ENCODE assay signal across 9 cellular contexts in the genomic region with DNA sequence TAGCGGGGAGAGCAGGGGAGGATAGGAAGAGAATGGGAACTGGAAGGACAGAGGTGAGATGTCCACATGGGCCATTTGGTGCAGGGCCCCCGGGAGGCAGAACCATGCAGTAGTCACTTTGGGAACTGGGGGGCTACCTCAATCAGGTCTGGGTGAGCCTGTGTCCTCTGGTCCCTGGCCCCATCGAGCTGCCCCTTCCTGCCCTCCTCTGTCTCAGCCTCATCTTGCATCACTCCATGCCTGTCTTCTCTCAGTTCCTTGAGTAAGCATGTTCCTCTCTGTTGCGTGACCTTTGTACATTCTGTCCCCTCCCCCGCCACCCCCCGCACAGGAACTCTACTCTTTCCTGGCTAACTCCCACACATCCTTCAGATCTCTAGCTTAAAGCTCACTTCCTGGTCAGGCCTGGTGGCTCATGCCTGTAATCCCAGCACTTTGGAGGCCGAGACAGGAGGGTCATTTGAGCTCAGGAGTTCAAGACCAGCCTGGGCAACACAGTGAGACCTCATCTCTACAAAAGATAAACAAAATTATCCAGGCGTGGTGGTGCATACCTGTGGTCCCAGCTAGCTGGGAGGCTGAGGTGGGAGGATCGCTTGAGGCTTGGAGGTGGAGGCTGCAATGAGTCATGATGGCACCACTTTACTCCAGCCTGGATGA. TPM values are rescaled to one million over a fixed set of nuclear protein-coding genes. Genes with fewer than 3 reads are reported as not detected.
A peak's percentile ranks its signal among the peaks of the same experiment; 100 is the strongest.
DNase-seq lines count a peak whose midpoint lies in the region; ATAC-seq and TF ChIP-seq lines count a peak whose summit lies in the region.
"Had no signal": no experiment of that assay in that cellular context is flagged by ENCODE, and none has a peak within 500 bp of the region (broad histone marks: within the 10 kb centered on the region; RNA-seq: fewer than 3 reads in every experiment).

No MANE protein-coding gene starts in this region.

- no peaks in the 10 kb centered on the region for H3K9me3 Mint-ChIP-seq in activated T-cell treated with anti-CD3 and anti-CD28 coated beads, Interleukin-2, amount 50 U/mL, for 24 hours
- no peaks in the 10 kb centered on the region for H3K9me3 Mint-ChIP-seq in activated CD4-positive, alpha-beta T cell treated with anti-CD3 and anti-CD28 coated beads, Interleukin-2, amount 10 ng/mL, durations not matched to agents 7 days and 5 days
- no peaks in the 10 kb centered on the region for H3K9me3 Mint-ChIP-seq in naive thymus-derived CD8-positive, alpha-beta T cell

- peak overlapping the region; percentile 83 for H3K27ac Mint-ChIP-seq in activated T-cell treated with anti-CD3 and anti-CD28 coated beads, Interleukin-2, amount 50 U/mL, for 24 hours
- peak overlapping the region; percentile 52 for H3K27ac Mint-ChIP-seq in activated CD4-positive, alpha-beta T cell treated with anti-CD3 and anti-CD28 coated beads, Interleukin-2, amount 10 ng/mL, durations not matched to agents 7 days and 5 days
- peak overlapping the region in 5 of 10 donors; percentile 8 to 89 (median 53) for H3K27ac Mint-ChIP-seq in naive thymus-derived CD8-positive, alpha-beta T cell

- peaks cover 24% of the 10 kb centered on the region for H3K4me1 Mint-ChIP-seq in activated T-cell treated with anti-CD3 and anti-CD28 coated beads, Interleukin-2, amount 50 U/mL, for 24 hours (ENCODE audit: low read depth)
- peaks cover 19% of the 10 kb centered on the region for H3K4me1 Mint-ChIP-seq in activated CD4-positive, alpha-beta T cell treated with anti-CD3 and anti-CD28 coated beads, Interleukin-2, amount 10 ng/mL, durations not matched to agents 7 days and 5 days
- H3K4me1 Mint-ChIP-seq in naive thymus-derived CD8-positive, alpha-beta T cell, result peaks cover 13 to 21% (median 18%) of the 10 kb centered on the region in 4 donors

- no peaks in the 10 kb centered on the region for H3K36me3 ChIP-seq in subcutaneous abdominal adipose tissue (ENCODE audit: control insufficient read depth in 5 of 5, insufficient read depth in 5 of 5, low read length in 5 of 5)
- no peaks in the 10 kb centered on the region for H3K36me3 ChIP-seq in osteoblast (ENCODE audit: insufficient read depth, low read length)

- no peaks in the 10 kb centered on the region for H3K79me2 ChIP-seq in osteoblast (ENCODE audit: insufficient read depth, low read length)

- H3K27me3 ChIP-seq in right cardiac atrium (ENCODE audit: control insufficient read depth, insufficient read depth), result no peaks in the 10 kb centered on the region
- H3K27me3 ChIP-seq in subcutaneous abdominal adipose tissue (ENCODE audit: control insufficient read depth in 5 of 5, insufficient read depth in 4 of 5, low read length in 5 of 5), result no peaks in the 10 kb centered on the region
- H3K27me3 ChIP-seq in osteoblast (ENCODE audit: insufficient read depth, low read length), result no peaks in the 10 kb centered on the region

- H3K27ac ChIP-seq in right cardiac atrium (ENCODE audit: low read length), result no peak overlapping the region
- H3K27ac ChIP-seq in subcutaneous abdominal adipose tissue (ENCODE audit: low read depth, low read length), result peak overlapping the region; percentile 84
- H3K27ac ChIP-seq in osteoblast (ENCODE audit: low read depth, low read length), result no peak overlapping the region

- in situ Hi-C loops in G401 (cut with HindIII; ENCODE audit: low sequenced_read_pairs), result loop anchor here (25.0 kb wide), 1 partner anchor 164 kb away; a partner anchor contains a TSS

- ATAC-seq in right cardiac atrium, result peak; percentile 34 to 35
- no peak for ATAC-seq in naive thymus-derived CD8-positive, alpha-beta T cell

- peak; percentile 47 for DNase-seq in activated T-cell treated with anti-CD3 and anti-CD28 coated beads, Interleukin-2, amount 50 U/mL, for 24 hours
- DNase-seq in activated T-cell treated with anti-CD3 and anti-CD28 coated beads, Interleukin-2, amount 50 U/mL, for 1 hour, result no peak
- no peak for DNase-seq in activated CD4-positive, alpha-beta T cell treated with anti-CD3 and anti-CD28 coated beads, Interleukin-2, amount 10 ng/mL, durations not matched to agents 7 days and 5 days
- DNase-seq in right cardiac atrium (peak in 2 of 3 donors; percentile 67 to 78), G401 (ENCODE audit: low spot score) (no peak), osteoblast (ENCODE audit: insufficient read length, low spot score, missing footprints) (no peak)
- no peak for DNase-seq in naive thymus-derived CD8-positive, alpha-beta T cell

- H3K4me1 ChIP-seq in right cardiac atrium (ENCODE audit: control insufficient read depth, insufficient read depth, low read length), result peaks cover 2% of the 10 kb centered on the region
- peaks cover 13 to 63% (median 54%) of the 10 kb centered on the region in 5 donors for H3K4me1 ChIP-seq in subcutaneous abdominal adipose tissue (ENCODE audit: control insufficient read depth in 5 of 5, insufficient read depth in 5 of 5, low read length in 5 of 5)
- no peaks in the 10 kb centered on the region for H3K4me1 ChIP-seq in osteoblast (ENCODE audit: insufficient read depth, low read length)

- intact Hi-C loops in right cardiac atrium (cut with DNase I), result loop anchor here in 2 of 4 donors (5.0 to 10.0 kb wide), 2 partner anchors 169 to 263 kb away; no protein-coding TSS in a partner anchor

- H3K36me3 Mint-ChIP-seq in activated T-cell treated with anti-CD3 and anti-CD28 coated beads, Interleukin-2, amount 50 U/mL, for 24 hours (ENCODE audit: low read depth), result no peaks in the 10 kb centered on the region
- H3K36me3 Mint-ChIP-seq in activated CD4-positive, alpha-beta T cell treated with anti-CD3 and anti-CD28 coated beads, Interleukin-2, amount 10 ng/mL, durations not matched to agents 7 days and 5 days (ENCODE audit: low read depth), result no peaks in the 10 kb centered on the region
- no peaks in the 10 kb centered on the region for H3K36me3 Mint-ChIP-seq in naive thymus-derived CD8-positive, alpha-beta T cell

- H2AFZ ChIP-seq in osteoblast (ENCODE audit: low read length), result no peak overlapping the region

- CTCF ChIA-PET in activated CD4-positive, alpha-beta T cell treated with anti-CD3 and anti-CD28 coated beads, Interleukin-2, amount 10 ng/mL, durations not matched to agents 7 days and 5 days (lab: Charles Lee), result interaction anchor here (1.0 to 5.6 kb wide), 7 partner anchors 144 to 342 kb away, joined by 3 to 40 read pairs (median 4); a partner anchor contains a TSS

- H3K4me3 ChIP-seq in right cardiac atrium (ENCODE audit: low read length), result no peak overlapping the region
- H3K4me3 ChIP-seq in subcutaneous abdominal adipose tissue (ENCODE audit: low read depth in 1 of 5, low read length in 5 of 5), result peak overlapping the region in 2 of 5 donors; percentile 6 to 28
- H3K4me3 ChIP-seq in osteoblast (ENCODE audit: insufficient read depth, low read length), result no peak overlapping the region
- H3K4me3 ChIP-seq: SK-N-MC had no signal

- no peaks in the 10 kb centered on the region for H3K27me3 Mint-ChIP-seq in activated T-cell treated with anti-CD3 and anti-CD28 coated beads, Interleukin-2, amount 50 U/mL, for 24 hours
- H3K27me3 Mint-ChIP-seq in activated CD4-positive, alpha-beta T cell treated with anti-CD3 and anti-CD28 coated beads, Interleukin-2, amount 10 ng/mL, durations not matched to agents 7 days and 5 days, result no peaks in the 10 kb centered on the region
- peaks cover 0 to 2% (median 0%) of the 10 kb centered on the region in 5 donors for H3K27me3 Mint-ChIP-seq in naive thymus-derived CD8-positive, alpha-beta T cell

- H3K9ac ChIP-seq in subcutaneous abdominal adipose tissue (ENCODE audit: low read length in 5 of 5), result no peak overlapping the region

- H4K20me1 ChIP-seq in osteoblast (ENCODE audit: insufficient read depth, low read length), result no peaks in the 10 kb centered on the region

- H3K4me3 Mint-ChIP-seq in activated T-cell treated with anti-CD3 and anti-CD28 coated beads, Interleukin-2, amount 50 U/mL, for 24 hours, result no peak overlapping the region
- no peak overlapping the region for H3K4me3 Mint-ChIP-seq in activated CD4-positive, alpha-beta T cell treated with anti-CD3 and anti-CD28 coated beads, Interleukin-2, amount 10 ng/mL, durations not matched to agents 7 days and 5 days
- no peak overlapping the region for H3K4me3 Mint-ChIP-seq in naive thymus-derived CD8-positive, alpha-beta T cell

- no peak overlapping the region for H3K4me2 ChIP-seq in osteoblast (ENCODE audit: insufficient read depth, low read length)

- WGBS in right cardiac atrium, result 57% methylated on average over 9 of the region's 9 CpGs

- no peak for TF ChIP-seq CTCF in osteoblast (IDR thresholded peaks at IDR 0.05; ENCODE audit: extremely low read depth, low read depth, low read length)

- H3K9me3 ChIP-seq in right cardiac atrium (ENCODE audit: control insufficient read depth, low read length) (no peaks in the 10 kb centered on the region), subcutaneous abdominal adipose tissue (ENCODE audit: control insufficient read depth in 5 of 5, low read length in 5 of 5) (no peaks in the 10 kb centered on the region), osteoblast (ENCODE audit: low read depth, low read length) (no peaks in the 10 kb centered on the region)

- POLR2A ChIA-PET in activated CD4-positive, alpha-beta T cell treated with anti-CD3 and anti-CD28 coated beads, Interleukin-2, amount 10 ng/mL, durations not matched to agents 7 days and 5 days (lab: Charles Lee), result interaction anchor here (0.5 to 0.6 kb wide), 3 partner anchors 130 to 455 kb away, joined by 3 to 4 read pairs (median 3); no protein-coding TSS in a partner anchor
- POLR2A ChIA-PET in naive thymus-derived CD8-positive, alpha-beta T cell (lab: Charles Lee), result interaction anchor here (0.6 to 1.5 kb wide), 4 partner anchors 43 to 299 kb away, joined by 3 to 4 read pairs (median 4); a partner anchor contains a TSS

RNA-seq across cellular contexts. Expression of a gene that starts 23.2 kb away (rescaled TPM):
- 10 to 100 TPM; 28.0 to 35.7 TPM for total RNA-seq in activated CD4-positive, alpha-beta T cell treated with anti-CD3 and anti-CD28 coated beads, Interleukin-2, amount 10 ng/mL, durations not matched to agents 7 days and 5 days
- 100 to 1,000 TPM in 1 of 4 donors, 10 to 100 TPM in 3; 15.7 to 244 (median 46.3) TPM for total RNA-seq in right cardiac atrium
- 144 TPM for polyA plus RNA-seq in right cardiac atrium
- total RNA-seq in G401 (2014; rRNA removed; shearing (Covaris generic)), result 29.8 and 41.0 TPM in 2 replicates
- total RNA-seq in naive thymus-derived CD8-positive, alpha-beta T cell, result 1 to 10 TPM; 9.4 to 9.6 TPM
- 100 to 1,000 TPM in 2 of 3 donors, 10 to 100 TPM in 1; 80.3 to 510 (median 252) TPM for polyA plus RNA-seq in naive thymus-derived CD8-positive, alpha-beta T cell
- total RNA-seq in osteoblast, result 42.3 and 63.6 TPM in 2 replicates

Comparison
In these comparisons a context has a peak if more than half of its experiments do, and no peak if none do; other contexts are left out.
1. DNase-seq: peak in activated T-cell treated with anti-CD3 and anti-CD28 coated beads, Interleukin-2, amount 50 U/mL, for 24 hours (single experiment) and right cardiac atrium (2 of 3); none in activated T-cell treated with anti-CD3 and anti-CD28 coated beads, Interleukin-2, amount 50 U/mL, for 1 hour (single experiment), activated CD4-positive, alpha-beta T cell treated with anti-CD3 and anti-CD28 coated beads, Interleukin-2, amount 10 ng/mL, durations not matched to agents 7 days and 5 days (single experiment), G401 (single experiment), naive thymus-derived CD8-positive, alpha-beta T cell (0 of 10) and osteoblast (single experiment).
2. ATAC-seq: peak in right cardiac atrium (2 of 2); none in naive thymus-derived CD8-positive, alpha-beta T cell (0 of 2).